In genomic region chr1:162232034-162232433, GRCh38 we compare ENCODE assay signal across 26 cellular contexts.
"Had no signal": no experiment of that assay in that cellular context is flagged by ENCODE, and none has a peak within 500 bp of the region (broad histone marks: within the 10 kb centered on the region; RNA-seq: fewer than 3 reads in every experiment).

No MANE protein-coding gene starts in this region.

- H3K4me3 ChIP-seq: colonic mucosa, gastrocnemius medialis, mucosa of descending colon, ovary, psoas muscle, skin epidermis, spleen, thoracic aorta, transverse colon, upper lobe of right lung, uterus had no signal

- H3K27ac Mint-ChIP-seq: dendritic cell treated with granulocyte-macrophage colony-stimulating factor and Interleukin-4, amounts not matched to agents 40 ng/mL and 50 ng/mL, for 4 days; mesothelial cell of epicardium; naive B cell; natural killer cell treated with Interleukin-12 subunit alpha and Interleukin-12 subunit beta and Interleukin-15 and Interleukin-18, amount 100 ng/mL, for 72 hours; stimulated activated naive B cell treated with anti-CD40 and anti-IgM and Interleukin-4, amounts not matched to agents 10 μg/mL and 1 μg/mL and 100 μg/mL, for 72 hours; stimulated activated naive CD8-positive, alpha-beta T cell treated with anti-CD3 and anti-CD28 coated beads, Interleukin-15, Interleukin-2, amounts not matched to agents 100 ng/mL and 50 ng/mL, for 24 hours had no signal

- H3K36me3 Mint-ChIP-seq: mesothelial cell of epicardium; naive B cell; natural killer cell treated with Interleukin-12 subunit alpha and Interleukin-12 subunit beta and Interleukin-15 and Interleukin-18, amount 100 ng/mL, for 72 hours; stimulated activated naive B cell treated with anti-CD40 and anti-IgM and Interleukin-4, amounts not matched to agents 10 μg/mL and 1 μg/mL and 100 μg/mL, for 72 hours had no signal

- H3K4me1 ChIP-seq: colonic mucosa, gastrocnemius medialis, psoas muscle, uterus had no signal

- H3K36me3 ChIP-seq: colonic mucosa, gastrocnemius medialis, ovary, spleen, thoracic aorta, transverse colon, upper lobe of right lung, uterus had no signal

- H3K9me3 ChIP-seq: colonic mucosa, gastrocnemius medialis, mucosa of descending colon, ovary, psoas muscle, spleen, thoracic aorta, transverse colon, upper lobe of right lung, uterus had no signal

- H3K4me3 Mint-ChIP-seq: dendritic cell treated with granulocyte-macrophage colony-stimulating factor and Interleukin-4, amounts not matched to agents 40 ng/mL and 50 ng/mL, for 4 days; mesothelial cell of epicardium; naive B cell; natural killer cell treated with Interleukin-12 subunit alpha and Interleukin-12 subunit beta and Interleukin-15 and Interleukin-18, amount 100 ng/mL, for 72 hours; stimulated activated naive B cell treated with anti-CD40 and anti-IgM and Interleukin-4, amounts not matched to agents 10 μg/mL and 1 μg/mL and 100 μg/mL, for 72 hours; stimulated activated naive CD8-positive, alpha-beta T cell treated with anti-CD3 and anti-CD28 coated beads, Interleukin-15, Interleukin-2, amounts not matched to agents 100 ng/mL and 50 ng/mL, for 24 hours had no signal

- ATAC-seq: gastrocnemius medialis; mucosa of descending colon; natural killer cell treated with Interleukin-12 subunit alpha and Interleukin-12 subunit beta and Interleukin-15 and Interleukin-18, amount 100 ng/mL, for 72 hours; psoas muscle; right cardiac atrium; stimulated activated naive B cell treated with anti-CD40 and anti-IgM and Interleukin-4, amounts not matched to agents 10 μg/mL and 1 μg/mL and 100 μg/mL, for 72 hours; upper lobe of right lung had no signal

- H3K27me3 Mint-ChIP-seq: dendritic cell treated with granulocyte-macrophage colony-stimulating factor and Interleukin-4, amounts not matched to agents 40 ng/mL and 50 ng/mL, for 4 days had no signal

- H3K27me3 ChIP-seq: colonic mucosa, gastrocnemius medialis, ovary, transverse colon, upper lobe of right lung, uterus had no signal

- DNase-seq: colonic mucosa; effector memory CD4-positive, alpha-beta T cell; erythroblast; foreskin fibroblast; gastrocnemius medialis; head of caudate nucleus; mesenchymal stem cell; mucosa of descending colon; naive B cell; occipital lobe; ovary; posterior cingulate gyrus; psoas muscle; right cardiac atrium; spleen; stimulated activated CD4-positive, alpha-beta T cell treated with anti-CD3 and anti-CD28 coated beads, Interleukin-4, amount 100 ng/mL, for 4 hours; stimulated activated naive B cell treated with anti-CD40 and anti-IgM and Interleukin-4, amounts not matched to agents 10 μg/mL and 1 μg/mL and 100 μg/mL, for 72 hours; transverse colon; upper lobe of right lung; uterus had no signal

- H3K9me3 Mint-ChIP-seq: dendritic cell treated with granulocyte-macrophage colony-stimulating factor and Interleukin-4, amounts not matched to agents 40 ng/mL and 50 ng/mL, for 4 days; mesothelial cell of epicardium; natural killer cell treated with Interleukin-12 subunit alpha and Interleukin-12 subunit beta and Interleukin-15 and Interleukin-18, amount 100 ng/mL, for 72 hours; stimulated activated naive B cell treated with anti-CD40 and anti-IgM and Interleukin-4, amounts not matched to agents 10 μg/mL and 1 μg/mL and 100 μg/mL, for 72 hours; stimulated activated naive CD8-positive, alpha-beta T cell treated with anti-CD3 and anti-CD28 coated beads, Interleukin-15, Interleukin-2, amounts not matched to agents 100 ng/mL and 50 ng/mL, for 24 hours had no signal

- H3K27ac ChIP-seq: colonic mucosa, gastrocnemius medialis, ovary, psoas muscle, skin epidermis, spleen, thoracic aorta, transverse colon, upper lobe of right lung, uterus had no signal
